19 cellular contexts compared by ENCODE assay signal in the genomic region with DNA sequence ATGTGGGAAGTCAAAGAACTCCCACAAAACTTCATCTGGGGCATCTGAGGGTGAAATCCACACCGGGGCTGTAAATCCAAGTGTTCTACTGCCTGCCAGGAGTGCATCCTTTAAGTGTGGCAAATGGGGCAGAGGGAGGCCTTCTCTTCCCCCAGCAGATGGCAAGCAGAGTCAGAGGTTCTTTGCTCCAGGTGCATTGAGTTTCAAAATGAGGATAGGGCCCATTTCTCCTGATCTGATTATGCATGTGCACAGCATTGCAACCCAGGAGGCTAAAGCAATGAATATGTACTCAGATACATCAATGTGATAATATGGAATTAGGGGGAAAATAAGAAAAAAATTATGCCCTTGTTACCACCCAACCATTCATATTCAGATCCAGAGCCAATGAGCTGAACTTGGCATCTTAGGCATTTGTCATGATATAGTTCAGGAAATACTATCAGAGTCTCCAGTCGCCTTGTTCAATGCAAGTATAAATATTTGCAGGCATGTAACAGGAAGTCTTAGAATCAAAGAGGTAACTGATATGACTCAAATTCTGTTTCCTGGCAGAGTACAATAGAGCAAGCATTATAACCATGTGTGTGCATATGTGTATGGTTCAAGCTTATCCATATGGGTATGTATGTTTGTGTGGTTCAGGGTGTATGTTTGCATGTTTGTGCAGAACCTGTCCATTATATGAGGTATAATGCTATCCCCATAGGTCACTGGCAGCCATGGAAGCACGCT.
DNase-seq lines count a peak whose midpoint lies in the region; ATAC-seq, FAIRE-seq and TF ChIP-seq lines count a peak whose summit lies in the region.
"Had no signal": no experiment of that assay in that cellular context is flagged by ENCODE, and none has a peak within 500 bp of the region (broad histone marks: within the 10 kb centered on the region; RNA-seq: fewer than 3 reads in every experiment).

No MANE protein-coding gene starts in this region.

- H3K36me3 Mint-ChIP-seq in GM23338 (ENCODE audit: low read depth) (no peaks in the 10 kb centered on the region), Calu3 (ENCODE audit: insufficient read depth, unreplicated experiment) (peaks cover 3% of the 10 kb centered on the region)
- H3K36me3 Mint-ChIP-seq: CD8-positive, alpha-beta memory T cell had no signal

- no peaks in the 10 kb centered on the region for H3K36me3 ChIP-seq in GM23338 (ENCODE audit: insufficient read depth)
- no peaks in the 10 kb centered on the region for H3K36me3 ChIP-seq in Loucy (ENCODE audit: insufficient read depth, low read length)
- H3K36me3 ChIP-seq in endothelial cell of umbilical vein (ENCODE audit: control insufficient read depth in 2 of 2, extremely low read depth in 1 of 2, insufficient read depth in 2 of 2, low read length in 2 of 2), result no peaks in the 10 kb centered on the region
- no peaks in the 10 kb centered on the region for H3K36me3 ChIP-seq in trophoblast cell (ENCODE audit: control insufficient read depth in 1 of 2, insufficient read depth in 2 of 2, low read length in 2 of 2)
- H3K36me3 ChIP-seq: SJCRH30 had no signal

- H3K79me1 ChIP-seq in trophoblast cell (ENCODE audit: low read length), result no peaks in the 10 kb centered on the region

- H2BK12ac ChIP-seq in trophoblast cell (ENCODE audit: low read length), result no peak overlapping the region

- dilution Hi-C loops in endothelial cell of umbilical vein (cut with MboI; ENCODE audit: extremely low pct_ligation_motif_present, low sequenced_read_pairs), result no loop called here

- H4K20me1 ChIP-seq in GM23338 (replicated peaks; ENCODE audit: insufficient read depth) (no peaks in the 10 kb centered on the region), Loucy (ENCODE audit: insufficient read depth, low read length, poor library complexity, severe bottlenecking) (no peaks in the 10 kb centered on the region), endothelial cell of umbilical vein (replicated peaks; ENCODE audit: control insufficient read depth, extremely low read depth, insufficient read depth, low read length) (no peaks in the 10 kb centered on the region)

- H3K4me1 ChIP-seq in GM23338 (ENCODE audit: insufficient read depth), result no peaks in the 10 kb centered on the region
- peaks cover 7% of the 10 kb centered on the region for H3K4me1 ChIP-seq in Loucy (ENCODE audit: insufficient read depth, low read length, poor library complexity, severe bottlenecking)
- H3K4me1 ChIP-seq in endothelial cell of umbilical vein (ENCODE audit: control insufficient read depth, extremely low read depth, insufficient read depth, low read length), result peaks cover 10% of the 10 kb centered on the region
- H3K4me1 ChIP-seq in trophoblast cell (ENCODE audit: control insufficient read depth in 1 of 2, insufficient read depth in 2 of 2, low read length in 2 of 2), result no peaks in the 10 kb centered on the region
- H3K4me1 ChIP-seq: SJCRH30 had no signal

- H3K9me2 ChIP-seq in GM23338 (ENCODE audit: insufficient read depth) (0 out of 2 replicates have a peak, but pooled peaks cover 13% of the 10 kb centered on the region), Loucy (replicated peaks; ENCODE audit: low read depth, low read length) (no peaks in the 10 kb centered on the region)

- peak overlapping the region; percentile 21; the same call in 1 of the 2 replicates for H3K27ac Mint-ChIP-seq in GM23338
- H3K27ac Mint-ChIP-seq in Calu3 (ENCODE audit: unreplicated experiment), result no peak overlapping the region
- H3K27ac Mint-ChIP-seq: CD8-positive, alpha-beta memory T cell had no signal

- no peak overlapping the region for H4K12ac ChIP-seq in trophoblast cell (ENCODE audit: low read depth, low read length)

- H3K23ac ChIP-seq in trophoblast cell (ENCODE audit: low read length), result peak overlapping the region; percentile 78

- POLR2A ChIA-PET in endothelial cell of umbilical vein (lab: Charles Lee), result no interaction called here

- H3K9me3 ChIP-seq in Loucy (ENCODE audit: insufficient read depth, low read depth, low read length) (no peaks in the 10 kb centered on the region), endothelial cell of umbilical vein (replicated peaks; ENCODE audit: control insufficient read depth, insufficient read depth, low read length) (no peaks in the 10 kb centered on the region), trophoblast cell (ENCODE audit: insufficient read depth, low read depth, low read length) (peaks cover 2% of the 10 kb centered on the region)
- H3K9me3 ChIP-seq: SJCRH30 had no signal

- no peaks in the 10 kb centered on the region for H3K27me3 Mint-ChIP-seq in GM23338 (ENCODE audit: insufficient read depth, low read depth, poor library complexity)
- H3K27me3 Mint-ChIP-seq in Calu3 (ENCODE audit: unreplicated experiment), result no peaks in the 10 kb centered on the region
- H3K27me3 Mint-ChIP-seq: CD8-positive, alpha-beta memory T cell had no signal

- intact Hi-C loops in endothelial cell of umbilical vein (cut with micrococcal nuclease) (no loop called here), Calu3 (cut with micrococcal nuclease; ENCODE audit: unreplicated experiment) (no loop called here)

- H3K79me2 ChIP-seq in GM23338 (replicated peaks; ENCODE audit: insufficient read depth) (no peaks in the 10 kb centered on the region), Loucy (ENCODE audit: insufficient read depth, low read length) (no peaks in the 10 kb centered on the region), endothelial cell of umbilical vein (ENCODE audit: control insufficient read depth, insufficient read depth, low read length) (no peaks in the 10 kb centered on the region), trophoblast cell (ENCODE audit: control insufficient read depth, insufficient read depth, low read length, poor library complexity) (no peaks in the 10 kb centered on the region)

- BruUV-seq in endothelial cell of umbilical vein (replicated peaks; lab: Mats Ljungman, UMichigan) (no TSS peak), Calu3 (replicated peaks; lab: Mats Ljungman, UMichigan) (no TSS peak)

- H4K8ac ChIP-seq in trophoblast cell (ENCODE audit: low read depth, low read length), result no peak overlapping the region

- FAIRE-seq in endothelial cell of umbilical vein (lab: Jason Lieb, UNC), result peak; percentile 86
- FAIRE-seq: K562 had no signal

- H3K4me2 ChIP-seq in GM23338 (no peak overlapping the region), Loucy (ENCODE audit: low read depth, low read length, poor library complexity, severe bottlenecking) (peak overlapping the region; percentile 0), endothelial cell of umbilical vein (ENCODE audit: insufficient read depth, low read length) (no peak overlapping the region), trophoblast cell (ENCODE audit: low read length) (no peak overlapping the region)

- H3K9me1 ChIP-seq in endothelial cell of umbilical vein (replicated peaks; ENCODE audit: control insufficient read depth, extremely low read depth, insufficient read depth, low read length), result no peaks in the 10 kb centered on the region

- TF ChIP-seq CTCF in GM23338 (conservative IDR thresholded peaks at IDR 0.05; ENCODE audit: low read depth in 2 of 2) (no peak), Loucy (conservative IDR thresholded peaks at IDR 0.05; ENCODE audit: low read length) (no peak), endothelial cell of umbilical vein (IDR thresholded peaks at IDR 0.05; ENCODE audit: extremely low read depth in 1 of 2, insufficient read depth in 1 of 2, low read depth in 1 of 2, low read length in 2 of 2) (no peak), Calu3 (IDR thresholded peaks at IDR 0.05; ENCODE audit: unreplicated experiment) (no peak), GM13976 (IDR thresholded peaks at IDR 0.05; ENCODE audit: borderline replicate concordance, control extremely low read depth, extremely low read depth, insufficient read depth, missing control alignments) (no peak)

- H2AFZ ChIP-seq in GM23338 (no peak overlapping the region), Loucy (ENCODE audit: low read length) (peak overlapping the region; percentile 25; the same call in 1 of the 2 replicates), endothelial cell of umbilical vein (ENCODE audit: low read depth, low read length) (peak overlapping the region; percentile 13), trophoblast cell (ENCODE audit: insufficient read depth, low read length, poor library complexity) (no peak overlapping the region)

- H3K4me1 Mint-ChIP-seq in GM23338 (peaks cover 5% of the 10 kb centered on the region), Calu3 (ENCODE audit: low read depth, unreplicated experiment) (peaks cover 15% of the 10 kb centered on the region)
- H3K4me1 Mint-ChIP-seq: CD8-positive, alpha-beta memory T cell had no signal

- CTCF ChIA-PET in endothelial cell of umbilical vein (lab: Charles Lee), result no interaction called here
- CTCF ChIA-PET in Calu3 (lab: Charles Lee), result interaction anchor here (0.5 to 1.0 kb wide), 2 partner anchors 12 to 1263 kb away, joined by 5 to 8 read pairs; no protein-coding TSS in a partner anchor

- no peak overlapping the region for H4K91ac ChIP-seq in trophoblast cell (ENCODE audit: low read depth, low read length)

- H3F3A ChIP-seq in GM23338 (replicated peaks; ENCODE audit: low read depth) (no peaks in the 10 kb centered on the region), Loucy (ENCODE audit: low read depth) (no peaks in the 10 kb centered on the region)

- H3K9me3 Mint-ChIP-seq in GM23338 (no peaks in the 10 kb centered on the region), Calu3 (ENCODE audit: low read depth, unreplicated experiment) (no peaks in the 10 kb centered on the region)

- TF ChIP-seq POLR2A in endothelial cell of umbilical vein (IDR thresholded peaks at IDR 0.05; ENCODE audit: low read depth, low read length), result no peak

- H3K4ac ChIP-seq in trophoblast cell (ENCODE audit: low read depth, low read length), result no peak overlapping the region

- H3K4me3 Mint-ChIP-seq in GM23338, result no peak overlapping the region
- H3K4me3 Mint-ChIP-seq in Calu3 (ENCODE audit: low read depth, unreplicated experiment), result no peak overlapping the region
- H3K4me3 Mint-ChIP-seq: CD8-positive, alpha-beta memory T cell had no signal

- no peak overlapping the region for H2BK120ac ChIP-seq in trophoblast cell (ENCODE audit: insufficient read depth, low read length, poor library complexity)

- WGBS in trophoblast cell (ENCODE audit: extremely low coverage, insufficient coverage, insufficient read length), result no CpG with 5 or more reads among the region's 3 CpGs

- H3K9ac ChIP-seq in Loucy (ENCODE audit: low read depth, low read length, poor library complexity, severe bottlenecking), result no peak overlapping the region
- H3K9ac ChIP-seq in endothelial cell of umbilical vein (replicated peaks; ENCODE audit: extremely low read depth, insufficient read depth, low read length), result no peak overlapping the region
- no peak overlapping the region for H3K9ac ChIP-seq in trophoblast cell (ENCODE audit: low read length)

- ATAC-seq in GM23338, result no peak
- ATAC-seq: K562, Panc1 had no signal

- H3K18ac ChIP-seq in trophoblast cell (ENCODE audit: low read length), result no peak overlapping the region

- no peak overlapping the region for H3K4me3 ChIP-seq in GM23338
- no peak overlapping the region for H3K4me3 ChIP-seq in Loucy (ENCODE audit: low read length, poor library complexity, severe bottlenecking)
- no peak overlapping the region for H3K4me3 ChIP-seq in endothelial cell of umbilical vein (replicated peaks in 1 of 3; ENCODE audit: insufficient read depth in 1 of 3, low read depth in 1 of 3, low read length in 3 of 3)
- no peak overlapping the region for H3K4me3 ChIP-seq in trophoblast cell (ENCODE audit: low read depth, low read length)
- H3K4me3 ChIP-seq: K562, SJCRH30 had no signal

- no peaks in the 10 kb centered on the region for H3K27me3 ChIP-seq in GM23338 (ENCODE audit: insufficient read depth)
- H3K27me3 ChIP-seq in Loucy (ENCODE audit: insufficient read depth, low read length, poor library complexity, severe bottlenecking), result no peaks in the 10 kb centered on the region
- no peaks in the 10 kb centered on the region for H3K27me3 ChIP-seq in endothelial cell of umbilical vein (ENCODE audit: control insufficient read depth in 2 of 2, insufficient read depth in 2 of 2, low read length in 2 of 2)
- H3K27me3 ChIP-seq in trophoblast cell (ENCODE audit: insufficient read depth, low read length), result no peaks in the 10 kb centered on the region

- H2BK5ac ChIP-seq in trophoblast cell (ENCODE audit: low read depth, low read length, poor library complexity), result no peak overlapping the region

- DNase-seq in GM23338 (ENCODE audit: low spot score), result no peak
- peak; percentile 62 for DNase-seq in endothelial cell of umbilical vein (ENCODE audit: low read depth, low spot score)
- DNase-seq in trophoblast cell, result no peak
- DNase-seq in Calu3, result no peak
- no peak for DNase-seq in activated CD4-positive, alpha-beta T cell treated with anti-CD3 and anti-CD28 coated beads for 48 hours
- no peak for DNase-seq in GM13976 (ENCODE audit: low spot score)
- DNase-seq: ACHN; C1 segment of cervical spinal cord; CD8-positive, alpha-beta memory T cell; DND-41; NCI-H1105 treated with DMSO at 0.1 percent for 48 hours; NCI-H1694; NCI-H2081 treated with DMSO at 0.1 percent for 48 hours; NCI-H2227 treated with DMSO at 0.1 percent for 48 hours; NCI-H510A treated with DMSO at 0.1 percent for 48 hours; SJCRH30 had no signal

- in situ Hi-C loops in GM13976 (cut with MboI; ENCODE audit: low sequenced_read_pairs, unreplicated experiment), result no loop called here

- H3K27ac ChIP-seq in GM23338 (ENCODE audit: low read depth) (no peak overlapping the region), endothelial cell of umbilical vein (ENCODE audit: insufficient read depth, low read depth, low read length) (no peak overlapping the region), trophoblast cell (ENCODE audit: low read depth, low read length) (no peak overlapping the region)
- H3K27ac ChIP-seq: SJCRH30 had no signal

- no peak overlapping the region for H3K14ac ChIP-seq in trophoblast cell (ENCODE audit: low read length)

- no peak overlapping the region for H2AK5ac ChIP-seq in trophoblast cell (ENCODE audit: low read length)

Comparison
In these comparisons a context has a peak if more than half of its experiments do, and no peak if none do; other contexts are left out.
1. H2AFZ ChIP-seq: peak in Loucy (single experiment) and endothelial cell of umbilical vein (single experiment); none in GM23338 (single experiment) and trophoblast cell (single experiment).